Comparison of ENCODE assay signal across 1 cellular context in genomic region chr3:177357352-177358084, GRCh38.
A peak's percentile ranks its signal among the peaks of the same experiment; 100 is the strongest.
TF ChIP-seq lines count a peak whose summit lies in the region.

No MANE protein-coding gene starts in this region.

TF ChIP-seq in K562, 482 proteins besides CTCF, POLR2A, EP300 and RAD21 (continued from another document):
- TF ChIP-seq, protein P1, sequence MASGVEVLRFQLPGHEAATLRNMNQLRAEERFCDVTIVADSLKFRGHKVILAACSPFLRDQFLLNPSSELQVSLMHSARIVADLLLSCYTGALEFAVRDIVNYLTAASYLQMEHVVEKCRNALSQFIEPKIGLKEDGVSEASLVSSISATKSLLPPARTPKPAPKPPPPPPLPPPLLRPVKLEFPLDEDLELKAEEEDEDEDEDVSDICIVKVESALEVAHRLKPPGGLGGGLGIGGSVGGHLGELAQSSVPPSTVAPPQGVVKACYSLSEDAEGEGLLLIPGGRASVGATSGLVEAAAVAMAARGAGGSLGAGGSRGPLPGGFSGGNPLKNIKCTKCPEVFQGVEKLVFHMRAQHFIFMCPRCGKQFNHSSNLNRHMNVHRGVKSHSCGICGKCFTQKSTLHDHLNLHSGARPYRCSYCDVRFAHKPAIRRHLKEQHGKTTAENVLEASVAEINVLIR (CRISPR knock-in tag; IDR thresholded peaks at IDR 0.05) = no peak
- TF ChIP-seq DNMT1 (IDR thresholded peaks at IDR 0.05) (no peak), RBBP5 (IDR thresholded peaks at IDR 0.05; ENCODE audit: borderline replicate concordance, insufficient read depth, low read length, poor library complexity, severe bottlenecking) (peak; percentile 27), BRD4 (IDR thresholded peaks at IDR 0.05) (peak; percentile 38; the same call in 1 of the 2 replicates), BHLHE40 (IDR thresholded peaks at IDR 0.05; ENCODE audit: low read length) (no peak), ZNF384 (IDR thresholded peaks at IDR 0.05; ENCODE audit: low read depth, low read length) (peak; percentile 87), TEAD1 (CRISPR knock-in tag; IDR thresholded peaks at IDR 0.05) (no peak), GABPB2 (CRISPR knock-in tag; conservative IDR thresholded peaks at IDR 0.05) (no peak), JUN (IDR thresholded peaks at IDR 0.05; ENCODE audit: borderline replicate concordance, low read depth, low read length) (peak; percentile 91), JUN (CRISPR knock-in tag; IDR thresholded peaks at IDR 0.05; ENCODE audit: borderline replicate concordance) (no peak; the same call in 1 of the 2 replicates), KLF1 (tag; IDR thresholded peaks at IDR 0.05) (peak; percentile 82), RFX7 (CRISPR knock-in tag; IDR thresholded peaks at IDR 0.05) (no peak), SMAD1 (IDR thresholded peaks at IDR 0.05; ENCODE audit: low read depth, low read length, partially characterized antibody) (peak; percentile 55), ZNF41 (CRISPR knock-in tag; conservative IDR thresholded peaks at IDR 0.05) (no peak), RBM22 (IDR thresholded peaks at IDR 0.05; ENCODE audit: low read depth, low read length, poor library complexity, severe bottlenecking) (no peak), ZNF79 (CRISPR knock-in tag; IDR thresholded peaks at IDR 0.05; ENCODE audit: low read depth) (no peak), L3MBTL2 (IDR thresholded peaks at IDR 0.05) (peak; percentile 33; the same call in 1 of the 2 replicates), TCF7 (IDR thresholded peaks at IDR 0.05; ENCODE audit: borderline replicate concordance) (peak; percentile 79; the same call in 1 of the 2 replicates), TEAD4 (IDR thresholded peaks at IDR 0.05; ENCODE audit: low read length) (peak; percentile 82), TEAD4 (CRISPR knock-in tag; IDR thresholded peaks at IDR 0.05; ENCODE audit: borderline replicate concordance) (no peak), ASH1L (IDR thresholded peaks at IDR 0.05; ENCODE audit: borderline replicate concordance, low read depth, partially characterized antibody) (no peak)
- TF ChIP-seq, protein P2, sequence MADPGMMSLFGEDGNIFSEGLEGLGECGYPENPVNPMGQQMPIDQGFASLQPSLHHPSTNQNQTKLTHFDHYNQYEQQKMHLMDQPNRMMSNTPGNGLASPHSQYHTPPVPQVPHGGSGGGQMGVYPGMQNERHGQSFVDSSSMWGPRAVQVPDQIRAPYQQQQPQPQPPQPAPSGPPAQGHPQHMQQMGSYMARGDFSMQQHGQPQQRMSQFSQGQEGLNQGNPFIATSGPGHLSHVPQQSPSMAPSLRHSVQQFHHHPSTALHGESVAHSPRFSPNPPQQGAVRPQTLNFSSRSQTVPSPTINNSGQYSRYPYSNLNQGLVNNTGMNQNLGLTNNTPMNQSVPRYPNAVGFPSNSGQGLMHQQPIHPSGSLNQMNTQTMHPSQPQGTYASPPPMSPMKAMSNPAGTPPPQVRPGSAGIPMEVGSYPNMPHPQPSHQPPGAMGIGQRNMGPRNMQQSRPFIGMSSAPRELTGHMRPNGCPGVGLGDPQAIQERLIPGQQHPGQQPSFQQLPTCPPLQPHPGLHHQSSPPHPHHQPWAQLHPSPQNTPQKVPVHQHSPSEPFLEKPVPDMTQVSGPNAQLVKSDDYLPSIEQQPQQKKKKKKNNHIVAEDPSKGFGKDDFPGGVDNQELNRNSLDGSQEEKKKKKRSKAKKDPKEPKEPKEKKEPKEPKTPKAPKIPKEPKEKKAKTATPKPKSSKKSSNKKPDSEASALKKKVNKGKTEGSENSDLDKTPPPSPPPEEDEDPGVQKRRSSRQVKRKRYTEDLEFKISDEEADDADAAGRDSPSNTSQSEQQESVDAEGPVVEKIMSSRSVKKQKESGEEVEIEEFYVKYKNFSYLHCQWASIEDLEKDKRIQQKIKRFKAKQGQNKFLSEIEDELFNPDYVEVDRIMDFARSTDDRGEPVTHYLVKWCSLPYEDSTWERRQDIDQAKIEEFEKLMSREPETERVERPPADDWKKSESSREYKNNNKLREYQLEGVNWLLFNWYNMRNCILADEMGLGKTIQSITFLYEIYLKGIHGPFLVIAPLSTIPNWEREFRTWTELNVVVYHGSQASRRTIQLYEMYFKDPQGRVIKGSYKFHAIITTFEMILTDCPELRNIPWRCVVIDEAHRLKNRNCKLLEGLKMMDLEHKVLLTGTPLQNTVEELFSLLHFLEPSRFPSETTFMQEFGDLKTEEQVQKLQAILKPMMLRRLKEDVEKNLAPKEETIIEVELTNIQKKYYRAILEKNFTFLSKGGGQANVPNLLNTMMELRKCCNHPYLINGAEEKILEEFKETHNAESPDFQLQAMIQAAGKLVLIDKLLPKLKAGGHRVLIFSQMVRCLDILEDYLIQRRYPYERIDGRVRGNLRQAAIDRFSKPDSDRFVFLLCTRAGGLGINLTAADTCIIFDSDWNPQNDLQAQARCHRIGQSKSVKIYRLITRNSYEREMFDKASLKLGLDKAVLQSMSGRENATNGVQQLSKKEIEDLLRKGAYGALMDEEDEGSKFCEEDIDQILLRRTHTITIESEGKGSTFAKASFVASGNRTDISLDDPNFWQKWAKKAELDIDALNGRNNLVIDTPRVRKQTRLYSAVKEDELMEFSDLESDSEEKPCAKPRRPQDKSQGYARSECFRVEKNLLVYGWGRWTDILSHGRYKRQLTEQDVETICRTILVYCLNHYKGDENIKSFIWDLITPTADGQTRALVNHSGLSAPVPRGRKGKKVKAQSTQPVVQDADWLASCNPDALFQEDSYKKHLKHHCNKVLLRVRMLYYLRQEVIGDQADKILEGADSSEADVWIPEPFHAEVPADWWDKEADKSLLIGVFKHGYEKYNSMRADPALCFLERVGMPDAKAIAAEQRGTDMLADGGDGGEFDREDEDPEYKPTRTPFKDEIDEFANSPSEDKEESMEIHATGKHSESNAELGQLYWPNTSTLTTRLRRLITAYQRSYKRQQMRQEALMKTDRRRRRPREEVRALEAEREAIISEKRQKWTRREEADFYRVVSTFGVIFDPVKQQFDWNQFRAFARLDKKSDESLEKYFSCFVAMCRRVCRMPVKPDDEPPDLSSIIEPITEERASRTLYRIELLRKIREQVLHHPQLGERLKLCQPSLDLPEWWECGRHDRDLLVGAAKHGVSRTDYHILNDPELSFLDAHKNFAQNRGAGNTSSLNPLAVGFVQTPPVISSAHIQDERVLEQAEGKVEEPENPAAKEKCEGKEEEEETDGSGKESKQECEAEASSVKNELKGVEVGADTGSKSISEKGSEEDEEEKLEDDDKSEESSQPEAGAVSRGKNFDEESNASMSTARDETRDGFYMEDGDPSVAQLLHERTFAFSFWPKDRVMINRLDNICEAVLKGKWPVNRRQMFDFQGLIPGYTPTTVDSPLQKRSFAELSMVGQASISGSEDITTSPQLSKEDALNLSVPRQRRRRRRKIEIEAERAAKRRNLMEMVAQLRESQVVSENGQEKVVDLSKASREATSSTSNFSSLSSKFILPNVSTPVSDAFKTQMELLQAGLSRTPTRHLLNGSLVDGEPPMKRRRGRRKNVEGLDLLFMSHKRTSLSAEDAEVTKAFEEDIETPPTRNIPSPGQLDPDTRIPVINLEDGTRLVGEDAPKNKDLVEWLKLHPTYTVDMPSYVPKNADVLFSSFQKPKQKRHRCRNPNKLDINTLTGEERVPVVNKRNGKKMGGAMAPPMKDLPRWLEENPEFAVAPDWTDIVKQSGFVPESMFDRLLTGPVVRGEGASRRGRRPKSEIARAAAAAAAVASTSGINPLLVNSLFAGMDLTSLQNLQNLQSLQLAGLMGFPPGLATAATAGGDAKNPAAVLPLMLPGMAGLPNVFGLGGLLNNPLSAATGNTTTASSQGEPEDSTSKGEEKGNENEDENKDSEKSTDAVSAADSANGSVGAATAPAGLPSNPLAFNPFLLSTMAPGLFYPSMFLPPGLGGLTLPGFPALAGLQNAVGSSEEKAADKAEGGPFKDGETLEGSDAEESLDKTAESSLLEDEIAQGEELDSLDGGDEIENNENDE (IDR thresholded peaks at IDR 0.05; ENCODE audit: low read depth, low read length) = no peak
- TF ChIP-seq, protein P3, sequence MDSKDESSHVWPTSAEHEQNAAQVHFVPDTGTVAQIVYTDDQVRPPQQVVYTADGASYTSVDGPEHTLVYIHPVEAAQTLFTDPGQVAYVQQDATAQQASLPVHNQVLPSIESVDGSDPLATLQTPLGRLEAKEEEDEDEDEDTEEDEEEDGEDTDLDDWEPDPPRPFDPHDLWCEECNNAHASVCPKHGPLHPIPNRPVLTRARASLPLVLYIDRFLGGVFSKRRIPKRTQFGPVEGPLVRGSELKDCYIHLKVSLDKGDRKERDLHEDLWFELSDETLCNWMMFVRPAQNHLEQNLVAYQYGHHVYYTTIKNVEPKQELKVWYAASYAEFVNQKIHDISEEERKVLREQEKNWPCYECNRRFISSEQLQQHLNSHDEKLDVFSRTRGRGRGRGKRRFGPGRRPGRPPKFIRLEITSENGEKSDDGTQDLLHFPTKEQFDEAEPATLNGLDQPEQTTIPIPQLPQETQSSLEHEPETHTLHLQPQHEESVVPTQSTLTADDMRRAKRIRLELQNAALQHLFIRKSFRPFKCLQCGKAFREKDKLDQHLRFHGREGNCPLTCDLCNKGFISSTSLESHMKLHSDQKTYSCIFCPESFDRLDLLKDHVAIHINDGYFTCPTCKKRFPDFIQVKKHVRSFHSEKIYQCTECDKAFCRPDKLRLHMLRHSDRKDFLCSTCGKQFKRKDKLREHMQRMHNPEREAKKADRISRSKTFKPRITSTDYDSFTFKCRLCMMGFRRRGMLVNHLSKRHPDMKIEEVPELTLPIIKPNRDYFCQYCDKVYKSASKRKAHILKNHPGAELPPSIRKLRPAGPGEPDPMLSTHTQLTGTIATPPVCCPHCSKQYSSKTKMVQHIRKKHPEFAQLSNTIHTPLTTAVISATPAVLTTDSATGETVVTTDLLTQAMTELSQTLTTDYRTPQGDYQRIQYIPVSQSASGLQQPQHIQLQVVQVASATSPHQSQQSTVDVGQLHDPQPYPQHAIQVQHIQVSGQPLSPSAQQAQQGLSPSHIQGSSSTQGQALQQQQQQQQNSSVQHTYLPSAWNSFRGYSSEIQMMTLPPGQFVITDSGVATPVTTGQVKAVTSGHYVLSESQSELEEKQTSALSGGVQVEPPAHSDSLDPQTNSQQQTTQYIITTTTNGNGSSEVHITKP (IDR thresholded peaks at IDR 0.05; ENCODE audit: partially characterized antibody) = peak; percentile 27
